ENCODE assay signal across 10 cellular contexts in the genomic region with DNA sequence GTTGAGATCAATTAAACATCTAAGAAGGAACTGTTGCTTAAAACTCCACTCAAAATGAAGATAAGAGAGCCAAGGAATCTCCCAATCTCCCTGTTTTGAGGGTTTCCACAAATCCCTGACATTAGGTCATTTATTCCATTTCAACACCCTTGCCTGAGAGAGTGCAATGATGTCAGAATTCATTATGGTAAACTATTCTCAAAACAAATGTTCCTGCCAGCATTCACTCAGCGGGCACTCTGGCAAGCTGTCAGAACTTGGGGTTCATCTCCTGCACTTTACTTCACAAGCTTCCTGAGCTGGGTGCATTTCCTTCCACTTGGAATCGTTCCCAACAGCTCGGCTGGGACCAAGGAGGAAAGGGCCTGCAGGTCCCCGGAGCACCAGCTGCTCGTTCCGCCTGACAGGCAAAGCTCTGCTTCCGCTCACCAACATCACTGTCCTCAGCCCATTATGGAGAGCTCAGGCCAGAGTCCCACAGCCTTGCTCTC.
DNase-seq lines count a peak whose midpoint lies in the region; ATAC-seq and TF ChIP-seq lines count a peak whose summit lies in the region.
"Had no signal": no experiment of that assay in that cellular context is flagged by ENCODE, and none has a peak within 500 bp of the region (broad histone marks: within the 10 kb centered on the region; RNA-seq: fewer than 3 reads in every experiment).

No MANE protein-coding gene starts in this region.

- H3K9me3 Mint-ChIP-seq in neural progenitor cell, result no peaks in the 10 kb centered on the region
- H3K9me3 Mint-ChIP-seq in WTC11, result no peaks in the 10 kb centered on the region
- H3K9me3 Mint-ChIP-seq: CD4-positive, alpha-beta T cell had no signal

- intact Hi-C loops in esophagus muscularis mucosa (cut with DNase I), result loop anchor here (5.0 kb wide), 2 partner anchors 96 to 181 kb away; no protein-coding TSS in a partner anchor

- no peak for TF ChIP-seq CTCF in esophagus muscularis mucosa (IDR thresholded peaks at IDR 0.05)
- no peak for TF ChIP-seq CTCF in neural progenitor cell (IDR thresholded peaks at IDR 0.05)
- no peak for TF ChIP-seq CTCF in WTC11 (IDR thresholded peaks at IDR 0.05)

- POLR2A ChIA-PET in WTC11 (lab: Charles Lee), result no interaction called here

- no peak overlapping the region for H3K9ac ChIP-seq in neural progenitor cell

- no peaks in the 10 kb centered on the region for H3K36me3 ChIP-seq in esophagus muscularis mucosa
- no peaks in the 10 kb centered on the region for H3K36me3 ChIP-seq in neural progenitor cell

- H3K4me3 Mint-ChIP-seq in neural progenitor cell (no peak overlapping the region), WTC11 (no peak overlapping the region)
- H3K4me3 Mint-ChIP-seq: CD4-positive, alpha-beta T cell had no signal

- no peaks in the 10 kb centered on the region for H3K9me3 ChIP-seq in esophagus muscularis mucosa
- H3K9me3 ChIP-seq in neural progenitor cell (ENCODE audit: low read depth), result no peaks in the 10 kb centered on the region

- H3K4me3 ChIP-seq in esophagus muscularis mucosa (no peak overlapping the region), neural progenitor cell (no peak overlapping the region)

- no peaks in the 10 kb centered on the region for H3K79me2 ChIP-seq in neural progenitor cell (ENCODE audit: low read depth)

- peak overlapping the region; percentile 71 to 86 (median 82) for H3K27ac ChIP-seq in esophagus muscularis mucosa (replicated peaks in 1 of 4)
- H3K27ac ChIP-seq in neural progenitor cell, result no peak overlapping the region

- TF ChIP-seq POLR2A in esophagus muscularis mucosa (IDR thresholded peaks at IDR 0.05; ENCODE audit: low read depth), result no peak

- no peaks in the 10 kb centered on the region for H4K20me1 ChIP-seq in neural progenitor cell (ENCODE audit: low read depth)

- CTCF ChIA-PET in WTC11 (lab: Charles Lee), result interaction anchor here (0.7 to 5.6 kb wide), 18 partner anchors 18 to 422 kb away, joined by 3 to 50 read pairs (median 6); no protein-coding TSS in a partner anchor

- H3K36me3 Mint-ChIP-seq in neural progenitor cell (no peaks in the 10 kb centered on the region), WTC11 (no peaks in the 10 kb centered on the region)

- DNase-seq in Ammon's horn (ENCODE audit: low spot score) (peak; percentile 87), NCI-H226 (peak; percentile 37), esophagus muscularis mucosa (ENCODE audit: extremely low spot score) (no peak), neural progenitor cell (ENCODE audit: low spot score) (no peak), WTC11 (ENCODE audit: low spot score) (no peak)
- no peak for DNase-seq in stimulated activated naive CD8-positive, alpha-beta T cell treated with anti-CD3 and anti-CD28 coated beads, Interleukin-15, Interleukin-2, amounts not matched to agents 100 U/mL and 50 U/mL, for 24 hours
- DNase-seq: CD4-positive, alpha-beta T cell; NCI-H146 had no signal

- peaks cover 32% of the 10 kb centered on the region for H3K4me1 Mint-ChIP-seq in neural progenitor cell
- H3K4me1 Mint-ChIP-seq in WTC11, result peaks cover 14% of the 10 kb centered on the region

- H3K4me2 ChIP-seq in neural progenitor cell, result no peak overlapping the region

- H3K27me3 Mint-ChIP-seq in neural progenitor cell (ENCODE audit: insufficient read depth, low read depth), result no peaks in the 10 kb centered on the region
- H3K27me3 Mint-ChIP-seq in WTC11 (ENCODE audit: low read depth), result no peaks in the 10 kb centered on the region
- H3K27me3 Mint-ChIP-seq: CD4-positive, alpha-beta T cell had no signal

- H3K4me1 ChIP-seq in esophagus muscularis mucosa, result peaks cover 32 to 41% (median 37%) of the 10 kb centered on the region in 4 donors
- no peaks in the 10 kb centered on the region for H3K4me1 ChIP-seq in neural progenitor cell

- H3K27ac Mint-ChIP-seq in neural progenitor cell, result peak overlapping the region; percentile 26
- no peak overlapping the region for H3K27ac Mint-ChIP-seq in WTC11
- H3K27ac Mint-ChIP-seq: CD4-positive, alpha-beta T cell had no signal

- peaks cover 7% of the 10 kb centered on the region for H3F3A ChIP-seq in neural progenitor cell (ENCODE audit: low read depth)

- H3K27me3 ChIP-seq in esophagus muscularis mucosa (no peaks in the 10 kb centered on the region), neural progenitor cell (no peaks in the 10 kb centered on the region)

- WGBS in esophagus muscularis mucosa, result 33% methylated on average over 7 of the region's 7 CpGs

- no peak for TF ChIP-seq EP300 in esophagus muscularis mucosa (IDR thresholded peaks at IDR 0.05)

- ATAC-seq in activated CD4-positive, CD25-positive, alpha-beta regulatory T cell treated with anti-CD3 and anti-CD28 coated beads, Interleukin-2, amount 50 U/mL, for 24 hours, result no peak
- ATAC-seq in stimulated activated naive CD8-positive, alpha-beta T cell treated with anti-CD3 and anti-CD28 coated beads, Interleukin-15, Interleukin-2, amounts not matched to agents 100 U/mL and 50 U/mL, for 24 hours, result no peak
- no peak for ATAC-seq in WTC11
- no peak for ATAC-seq in HG03354 (IDR thresholded peaks at IDR 0.05; ENCODE audit: poor library complexity, severe bottlenecking, unreplicated experiment)

- no peak overlapping the region for H2AFZ ChIP-seq in neural progenitor cell (replicated peaks)

TF ChIP-seq in WTC11, 78 proteins besides CTCF, POLR2A, EP300 and RAD21 (continues in another document):
- no peak for TF ChIP-seq GRHL2 (CRISPR knock-in tag; IDR thresholded peaks at IDR 0.05; ENCODE audit: insufficient replicate concordance, severe bottlenecking)
- TF ChIP-seq TCF7 (CRISPR knock-in tag; IDR thresholded peaks at IDR 0.05; ENCODE audit: low read depth), result no peak
- TF ChIP-seq PRDM15 (CRISPR knock-in tag; IDR thresholded peaks at IDR 0.05), result no peak
- TF ChIP-seq GABPB1 (CRISPR knock-in tag; IDR thresholded peaks at IDR 0.05), result no peak
- no peak for TF ChIP-seq HMGA2 (CRISPR knock-in tag; IDR thresholded peaks at IDR 0.05)
- no peak for TF ChIP-seq SOX15 (CRISPR knock-in tag; IDR thresholded peaks at IDR 0.05)
- TF ChIP-seq SMAD4 (CRISPR knock-in tag; IDR thresholded peaks at IDR 0.05), result no peak
- TF ChIP-seq ERG (CRISPR knock-in tag; IDR thresholded peaks at IDR 0.05), result no peak
- TF ChIP-seq, protein P1, sequence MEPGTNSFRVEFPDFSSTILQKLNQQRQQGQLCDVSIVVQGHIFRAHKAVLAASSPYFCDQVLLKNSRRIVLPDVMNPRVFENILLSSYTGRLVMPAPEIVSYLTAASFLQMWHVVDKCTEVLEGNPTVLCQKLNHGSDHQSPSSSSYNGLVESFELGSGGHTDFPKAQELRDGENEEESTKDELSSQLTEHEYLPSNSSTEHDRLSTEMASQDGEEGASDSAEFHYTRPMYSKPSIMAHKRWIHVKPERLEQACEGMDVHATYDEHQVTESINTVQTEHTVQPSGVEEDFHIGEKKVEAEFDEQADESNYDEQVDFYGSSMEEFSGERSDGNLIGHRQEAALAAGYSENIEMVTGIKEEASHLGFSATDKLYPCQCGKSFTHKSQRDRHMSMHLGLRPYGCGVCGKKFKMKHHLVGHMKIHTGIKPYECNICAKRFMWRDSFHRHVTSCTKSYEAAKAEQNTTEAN (CRISPR knock-in tag; IDR thresholded peaks at IDR 0.05), result no peak
- no peak for TF ChIP-seq MYBL2 (CRISPR knock-in tag; IDR thresholded peaks at IDR 0.05)
- TF ChIP-seq USF1 (CRISPR knock-in tag; IDR thresholded peaks at IDR 0.05), result no peak
- TF ChIP-seq GTF2I (CRISPR knock-in tag; conservative IDR thresholded peaks at IDR 0.05), result no peak

Comparison
In these comparisons a context has a peak if more than half of its experiments do, and no peak if none do; other contexts are left out.
1. DNase-seq: peak in Ammon's horn (single experiment) and NCI-H226 (single experiment); none in esophagus muscularis mucosa (single experiment), neural progenitor cell (single experiment), stimulated activated naive CD8-positive, alpha-beta T cell treated with anti-CD3 and anti-CD28 coated beads, Interleukin-15, Interleukin-2, amounts not matched to agents 100 U/mL and 50 U/mL, for 24 hours (single experiment) and WTC11 (single experiment).